ENCODE assay signal across 17 cellular contexts in the genomic region with DNA sequence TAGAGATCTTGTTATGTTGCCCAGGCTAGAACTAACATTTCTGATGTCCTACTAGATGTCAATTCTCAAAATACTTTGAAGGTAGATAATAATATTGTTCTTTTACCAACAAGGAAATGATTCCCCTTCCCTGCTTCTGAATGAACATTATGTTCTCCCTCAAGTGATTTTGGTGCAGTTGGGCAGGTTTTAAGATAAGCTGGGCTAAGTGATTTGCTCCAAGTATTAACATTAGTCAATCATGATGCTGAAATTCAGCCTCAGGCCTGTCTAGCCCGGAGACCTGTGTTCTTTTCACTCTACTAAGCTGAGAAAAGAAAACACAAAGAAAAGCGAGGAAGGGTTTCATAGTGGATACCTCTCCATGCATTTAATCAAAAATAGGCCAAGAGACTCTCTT.
"Had no signal": no experiment of that assay in that cellular context is flagged by ENCODE, and none has a peak within 500 bp of the region (broad histone marks: within the 10 kb centered on the region; RNA-seq: fewer than 3 reads in every experiment).

No MANE protein-coding gene starts in this region.

- H3K9ac ChIP-seq: neural progenitor cell had no signal

- H3K27me3 ChIP-seq: neural progenitor cell had no signal

- ATAC-seq: activated T-cell treated with anti-CD3 and anti-CD28 coated beads, Interleukin-2, amount 50 U/mL, for 72 hours; esophagus mucosa; naive thymus-derived CD8-positive, alpha-beta T cell had no signal

- H3K36me3 ChIP-seq: neural progenitor cell had no signal

- H3K27ac ChIP-seq: neural progenitor cell had no signal

- H3K4me2 ChIP-seq: neural progenitor cell had no signal

- H3K4me3 ChIP-seq: neural progenitor cell had no signal

- DNase-seq: activated CD4-positive, alpha-beta memory T cell treated with anti-CD3 and anti-CD28 coated beads for 36 hours; activated CD4-positive, alpha-beta T cell treated with anti-CD3 and anti-CD28 coated beads for 48 hours; activated effector memory CD4-positive, alpha-beta T cell treated with Interleukin-2 at 50 U/mL for 16 hours; activated naive CD4-positive, alpha-beta T cell treated with anti-CD3 and anti-CD28 coated beads for 36 hours; activated naive CD8-positive, alpha-beta T cell treated with anti-CD3 and anti-CD28 coated beads, Interleukin-2, amount 10 ng/mL, durations not matched to agents 7 days and 5 days; activated T-cell treated with anti-CD3 and anti-CD28 coated beads, Interleukin-2, amount 50 U/mL, for 72 hours; amygdala; cortex of kidney; foreskin melanocyte; glutamatergic neuron; hypothalamus; naive thymus-derived CD8-positive, alpha-beta T cell; posterior cingulate gyrus; stimulated activated CD4-positive, alpha-beta T cell treated with anti-CD3 and anti-CD28 coated beads, Interleukin-4, amount 100 ng/mL, for 24 hours; stimulated activated naive CD4-positive, alpha-beta T cell treated with Interleukin-2 at 50 U/mL for 16 hours had no signal

- H3K4me1 ChIP-seq: neural progenitor cell had no signal

- H2AFZ ChIP-seq: neural progenitor cell had no signal
